ENCODE assay signal across 8 cellular contexts in the genomic region with DNA sequence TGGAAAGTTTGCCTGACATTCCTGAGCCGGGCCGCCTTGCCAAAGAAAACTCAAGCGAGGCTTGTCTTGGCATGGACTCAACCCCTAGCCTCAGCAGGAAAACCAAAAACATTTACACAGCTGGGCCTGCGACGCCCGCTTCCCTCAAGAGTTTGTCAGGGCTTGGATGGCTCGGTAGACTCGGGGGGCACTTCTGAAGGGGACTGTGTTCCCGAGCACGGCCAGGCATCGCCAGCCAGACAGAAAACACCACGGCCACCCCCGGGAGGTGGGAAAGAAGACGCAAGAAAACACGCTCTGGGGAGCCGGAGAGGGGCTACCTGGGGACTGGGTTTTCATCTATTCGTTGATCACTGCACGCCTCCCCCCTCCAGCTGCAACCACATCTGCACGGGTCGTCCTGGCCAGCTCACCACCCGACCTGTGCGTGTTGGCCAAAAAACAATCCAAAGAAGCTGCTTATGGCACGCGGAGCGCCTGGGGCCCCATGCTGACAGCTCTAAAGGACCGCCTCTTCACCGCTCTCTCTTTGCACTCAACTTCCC.
DNase-seq lines count a peak whose midpoint lies in the region; ATAC-seq and TF ChIP-seq lines count a peak whose summit lies in the region.

No MANE protein-coding gene starts in this region.

- 50% methylated on average over 19 of the region's 27 CpGs for WGBS in SK-N-SH (ENCODE audit: low lambda C conversion rate)
- WGBS in gastroesophageal sphincter (ENCODE audit: low coverage in 1 of 2), 2 donors, result 8 to 60% methylated on average over 7 to 21 of the region's 27 CpGs

- H4K20me1 ChIP-seq in SK-N-SH (ENCODE audit: insufficient read depth), result no peaks in the 10 kb centered on the region

- TF ChIP-seq EP300 in SK-N-SH (IDR thresholded peaks at IDR 0.05; ENCODE audit: borderline replicate concordance in 1 of 2, low read depth in 1 of 2, low read length in 1 of 2) (peak in 1 of 2 experiments; percentile 77; a peak in 2 of 4 replicates), gastroesophageal sphincter (IDR thresholded peaks at IDR 0.05) (no peak)

- H3K9ac ChIP-seq in SK-N-SH (no peak overlapping the region), parathyroid adenoma (no peak overlapping the region)

- H3K36me3 ChIP-seq in SK-N-SH (replicated peaks in 1 of 2; ENCODE audit: control insufficient read depth in 1 of 2, insufficient read depth in 2 of 2, low read length in 1 of 2) (no peaks in the 10 kb centered on the region), gastroesophageal sphincter (no peaks in the 10 kb centered on the region), parathyroid adenoma (ENCODE audit: control insufficient read depth, insufficient read depth, low read length) (no peaks in the 10 kb centered on the region)

- H3F3A ChIP-seq in SK-N-SH (replicated peaks; ENCODE audit: insufficient read depth), result peaks cover 7% of the 10 kb centered on the region

- H3K4me3 ChIP-seq in SK-N-SH (ENCODE audit: low read depth in 2 of 2, low read length in 1 of 2), result no peak overlapping the region
- H3K4me3 ChIP-seq in gastroesophageal sphincter, result peak overlapping the region in 1 of 2 donors; percentile 16
- H3K4me3 ChIP-seq in parathyroid adenoma (ENCODE audit: low read depth, low read length), result no peak overlapping the region

- ATAC-seq in gastroesophageal sphincter, result peak; percentile 87

- H3K27ac ChIP-seq in SK-N-SH (ENCODE audit: low read depth in 2 of 2, low read length in 1 of 2) (peak overlapping the region in 1 of 2 experiments; percentile 61; a peak in 1 of 4 replicates), gastroesophageal sphincter (peak overlapping the region in 3 of 4 donors; percentile 71 to 75 (median 74)), parathyroid adenoma (no peak overlapping the region)

- no peak for TF ChIP-seq CTCF in SK-N-SH (IDR thresholded peaks at IDR 0.05)
- TF ChIP-seq CTCF in gastroesophageal sphincter (IDR thresholded peaks at IDR 0.05), result no peak
- TF ChIP-seq CTCF in parathyroid adenoma (IDR thresholded peaks at IDR 0.05), result no peak

- CTCF ChIA-PET in SK-N-SH (lab: Yijun Ruan, JAX), result interaction anchor here (0.8 to 3.7 kb wide), 3 partner anchors 9 to 17 kb away, joined by 3 to 12 read pairs (median 4); no protein-coding TSS in a partner anchor

- TF ChIP-seq RAD21 in SK-N-SH (IDR thresholded peaks at IDR 0.05; ENCODE audit: low read length), result no peak

- no peak for TF ChIP-seq POLR2A in gastroesophageal sphincter (IDR thresholded peaks at IDR 0.05)

- no peaks in the 10 kb centered on the region; the same call in 1 of the 2 replicates for H3K9me3 ChIP-seq in SK-N-SH
- no peaks in the 10 kb centered on the region for H3K9me3 ChIP-seq in gastroesophageal sphincter
- no peaks in the 10 kb centered on the region for H3K9me3 ChIP-seq in parathyroid adenoma (ENCODE audit: control insufficient read depth, low read length)

- peaks cover 9 to 23% of the 10 kb centered on the region in 2 experiments; a peak in 3 of 4 replicates for H3K4me1 ChIP-seq in SK-N-SH (ENCODE audit: control insufficient read depth in 1 of 2, insufficient read depth in 2 of 2, low read depth in 1 of 2, low read length in 1 of 2)
- peaks cover 0 to 28% (median 12%) of the 10 kb centered on the region in 3 donors for H3K4me1 ChIP-seq in gastroesophageal sphincter
- peaks cover 7% of the 10 kb centered on the region for H3K4me1 ChIP-seq in parathyroid adenoma

- H3K79me2 ChIP-seq in SK-N-SH (ENCODE audit: insufficient read depth), result no peaks in the 10 kb centered on the region
- H3K79me2 ChIP-seq in parathyroid adenoma, result no peaks in the 10 kb centered on the region

- no peaks in the 10 kb centered on the region for H3K9me2 ChIP-seq in SK-N-SH

- H3K27me3 ChIP-seq in SK-N-SH (ENCODE audit: insufficient read depth) (no peaks in the 10 kb centered on the region), gastroesophageal sphincter (no peaks in the 10 kb centered on the region), parathyroid adenoma (ENCODE audit: control insufficient read depth, insufficient read depth, low read length) (no peaks in the 10 kb centered on the region)

- DNase-seq in Ammon's horn (ENCODE audit: low spot score) (peak; percentile 55), SK-N-SH (no peak), GM19240 (ENCODE audit: insufficient read length, low spot score) (no peak), NCI-H146 treated with DMSO at 0.1 percent for 48 hours (lab: John Stamatoyannopoulos, UW; ENCODE audit: unreplicated experiment) (no peak), NCI-H2227 treated with DMSO at 0.1 percent for 48 hours (lab: John Stamatoyannopoulos, UW) (no peak), CD1c-positive myeloid dendritic cell (ENCODE audit: extremely low spot score) (no peak)

- H3K4me2 ChIP-seq in SK-N-SH (peak overlapping the region; percentile 55; the same call in 1 of the 2 replicates), parathyroid adenoma (ENCODE audit: low read length) (peak overlapping the region; percentile 23)

- POLR2A ChIA-PET in SK-N-SH (lab: Yijun Ruan, JAX), result no interaction called here

- H2AFZ ChIP-seq in SK-N-SH (ENCODE audit: low read depth) (no peak overlapping the region), parathyroid adenoma (no peak overlapping the region)

TF ChIP-seq in SK-N-SH, 30 proteins besides CTCF, POLR2A, EP300 and RAD21 (continues in another document):
- TF ChIP-seq, protein P1, sequence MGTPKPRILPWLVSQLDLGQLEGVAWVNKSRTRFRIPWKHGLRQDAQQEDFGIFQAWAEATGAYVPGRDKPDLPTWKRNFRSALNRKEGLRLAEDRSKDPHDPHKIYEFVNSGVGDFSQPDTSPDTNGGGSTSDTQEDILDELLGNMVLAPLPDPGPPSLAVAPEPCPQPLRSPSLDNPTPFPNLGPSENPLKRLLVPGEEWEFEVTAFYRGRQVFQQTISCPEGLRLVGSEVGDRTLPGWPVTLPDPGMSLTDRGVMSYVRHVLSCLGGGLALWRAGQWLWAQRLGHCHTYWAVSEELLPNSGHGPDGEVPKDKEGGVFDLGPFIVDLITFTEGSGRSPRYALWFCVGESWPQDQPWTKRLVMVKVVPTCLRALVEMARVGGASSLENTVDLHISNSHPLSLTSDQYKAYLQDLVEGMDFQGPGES (IDR thresholded peaks at IDR 0.05; ENCODE audit: low read depth, low read length), result no peak
- TF ChIP-seq, protein P2, sequence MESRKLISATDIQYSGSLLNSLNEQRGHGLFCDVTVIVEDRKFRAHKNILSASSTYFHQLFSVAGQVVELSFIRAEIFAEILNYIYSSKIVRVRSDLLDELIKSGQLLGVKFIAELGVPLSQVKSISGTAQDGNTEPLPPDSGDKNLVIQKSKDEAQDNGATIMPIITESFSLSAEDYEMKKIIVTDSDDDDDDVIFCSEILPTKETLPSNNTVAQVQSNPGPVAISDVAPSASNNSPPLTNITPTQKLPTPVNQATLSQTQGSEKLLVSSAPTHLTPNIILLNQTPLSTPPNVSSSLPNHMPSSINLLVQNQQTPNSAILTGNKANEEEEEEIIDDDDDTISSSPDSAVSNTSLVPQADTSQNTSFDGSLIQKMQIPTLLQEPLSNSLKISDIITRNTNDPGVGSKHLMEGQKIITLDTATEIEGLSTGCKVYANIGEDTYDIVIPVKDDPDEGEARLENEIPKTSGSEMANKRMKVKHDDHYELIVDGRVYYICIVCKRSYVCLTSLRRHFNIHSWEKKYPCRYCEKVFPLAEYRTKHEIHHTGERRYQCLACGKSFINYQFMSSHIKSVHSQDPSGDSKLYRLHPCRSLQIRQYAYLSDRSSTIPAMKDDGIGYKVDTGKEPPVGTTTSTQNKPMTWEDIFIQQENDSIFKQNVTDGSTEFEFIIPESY (IDR thresholded peaks at IDR 0.05; ENCODE audit: borderline replicate concordance, low read depth), result 0 out of 2 replicates have a peak, but pooled peaks have one; percentile 59
- TF ChIP-seq NFIC (IDR thresholded peaks at IDR 0.05; ENCODE audit: borderline replicate concordance), result peak; percentile 100
- peak; percentile 32; the same call in 1 of the 2 replicates for TF ChIP-seq RXRA (IDR thresholded peaks at IDR 0.05; ENCODE audit: borderline replicate concordance, low read depth)
- TF ChIP-seq POLR2AphosphoS5 (IDR thresholded peaks at IDR 0.05; ENCODE audit: low read depth, low read length), result no peak
- no peak for TF ChIP-seq RCOR1 (IDR thresholded peaks at IDR 0.05; ENCODE audit: low read length)
- no peak for TF ChIP-seq GABPA (IDR thresholded peaks at IDR 0.05; ENCODE audit: low read depth)
- no peak for TF ChIP-seq MXI1 (IDR thresholded peaks at IDR 0.05; ENCODE audit: low read depth, low read length)
- TF ChIP-seq, protein P3, sequence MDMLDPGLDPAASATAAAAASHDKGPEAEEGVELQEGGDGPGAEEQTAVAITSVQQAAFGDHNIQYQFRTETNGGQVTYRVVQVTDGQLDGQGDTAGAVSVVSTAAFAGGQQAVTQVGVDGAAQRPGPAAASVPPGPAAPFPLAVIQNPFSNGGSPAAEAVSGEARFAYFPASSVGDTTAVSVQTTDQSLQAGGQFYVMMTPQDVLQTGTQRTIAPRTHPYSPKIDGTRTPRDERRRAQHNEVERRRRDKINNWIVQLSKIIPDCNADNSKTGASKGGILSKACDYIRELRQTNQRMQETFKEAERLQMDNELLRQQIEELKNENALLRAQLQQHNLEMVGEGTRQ (IDR thresholded peaks at IDR 0.05; ENCODE audit: borderline replicate concordance, low read depth, low read length), result no peak
- TF ChIP-seq, protein P4, sequence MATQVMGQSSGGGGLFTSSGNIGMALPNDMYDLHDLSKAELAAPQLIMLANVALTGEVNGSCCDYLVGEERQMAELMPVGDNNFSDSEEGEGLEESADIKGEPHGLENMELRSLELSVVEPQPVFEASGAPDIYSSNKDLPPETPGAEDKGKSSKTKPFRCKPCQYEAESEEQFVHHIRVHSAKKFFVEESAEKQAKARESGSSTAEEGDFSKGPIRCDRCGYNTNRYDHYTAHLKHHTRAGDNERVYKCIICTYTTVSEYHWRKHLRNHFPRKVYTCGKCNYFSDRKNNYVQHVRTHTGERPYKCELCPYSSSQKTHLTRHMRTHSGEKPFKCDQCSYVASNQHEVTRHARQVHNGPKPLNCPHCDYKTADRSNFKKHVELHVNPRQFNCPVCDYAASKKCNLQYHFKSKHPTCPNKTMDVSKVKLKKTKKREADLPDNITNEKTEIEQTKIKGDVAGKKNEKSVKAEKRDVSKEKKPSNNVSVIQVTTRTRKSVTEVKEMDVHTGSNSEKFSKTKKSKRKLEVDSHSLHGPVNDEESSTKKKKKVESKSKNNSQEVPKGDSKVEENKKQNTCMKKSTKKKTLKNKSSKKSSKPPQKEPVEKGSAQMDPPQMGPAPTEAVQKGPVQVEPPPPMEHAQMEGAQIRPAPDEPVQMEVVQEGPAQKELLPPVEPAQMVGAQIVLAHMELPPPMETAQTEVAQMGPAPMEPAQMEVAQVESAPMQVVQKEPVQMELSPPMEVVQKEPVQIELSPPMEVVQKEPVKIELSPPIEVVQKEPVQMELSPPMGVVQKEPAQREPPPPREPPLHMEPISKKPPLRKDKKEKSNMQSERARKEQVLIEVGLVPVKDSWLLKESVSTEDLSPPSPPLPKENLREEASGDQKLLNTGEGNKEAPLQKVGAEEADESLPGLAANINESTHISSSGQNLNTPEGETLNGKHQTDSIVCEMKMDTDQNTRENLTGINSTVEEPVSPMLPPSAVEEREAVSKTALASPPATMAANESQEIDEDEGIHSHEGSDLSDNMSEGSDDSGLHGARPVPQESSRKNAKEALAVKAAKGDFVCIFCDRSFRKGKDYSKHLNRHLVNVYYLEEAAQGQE (IDR thresholded peaks at IDR 0.05; ENCODE audit: low read depth, low read length), result no peak
